Comparison of ENCODE assay signal across 13 cellular contexts in genomic region chr1:12511516-12512468, GRCh38.
DNase-seq lines count a peak whose midpoint lies in the region; ATAC-seq, FAIRE-seq and TF ChIP-seq lines count a peak whose summit lies in the region.
"Had no signal": no experiment of that assay in that cellular context is flagged by ENCODE, and none has a peak within 500 bp of the region (broad histone marks: within the 10 kb centered on the region; RNA-seq: fewer than 3 reads in every experiment).

No MANE protein-coding gene starts in this region.

- H3K79me1 ChIP-seq in mesenchymal stem cell (replicated peaks; ENCODE audit: low read length, poor library complexity, severe bottlenecking) = no peaks in the 10 kb centered on the region

- in situ Hi-C loops in K562 (cut with MboI) = no loop called here

- no peak overlapping the region for H2AK5ac ChIP-seq in mesenchymal stem cell (ENCODE audit: low read length, severe bottlenecking)

- H3K4me1 ChIP-seq in K562 (replicated peaks in 1 of 2; ENCODE audit: control insufficient read depth in 2 of 2, insufficient read depth in 2 of 2, low read length in 2 of 2) = peaks cover 24 to 30% of the 10 kb centered on the region in 2 experiments
- peaks cover 5% of the 10 kb centered on the region for H3K4me1 ChIP-seq in mesenchymal stem cell (ENCODE audit: control insufficient read depth, insufficient read depth, low read depth, low read length)
- peaks cover 0 to 33% (median 12%) of the 10 kb centered on the region in 4 donors for H3K4me1 ChIP-seq in tibial artery
- H3K4me1 ChIP-seq in ovary (ENCODE audit: insufficient read depth) = peaks cover 4% of the 10 kb centered on the region
- H3K4me1 ChIP-seq: SJCRH30 had no signal

- H3K18ac ChIP-seq in mesenchymal stem cell (ENCODE audit: low read depth in 1 of 2, low read length in 2 of 2) = no peak overlapping the region

- H3K4me1 Mint-ChIP-seq in activated T-cell treated with anti-CD3 and anti-CD28 coated beads, Interleukin-2, amount 50 U/mL, for 4 hours (ENCODE audit: low read depth) = peaks cover 44% of the 10 kb centered on the region

- H2BK15ac ChIP-seq in mesenchymal stem cell (ENCODE audit: low read depth, poor library complexity, severe bottlenecking) = no peak overlapping the region

- no peak overlapping the region for H2BK120ac ChIP-seq in mesenchymal stem cell (ENCODE audit: low read depth, low read length)

- no peaks in the 10 kb centered on the region for H3K9me3 Mint-ChIP-seq in activated T-cell treated with anti-CD3 and anti-CD28 coated beads, Interleukin-2, amount 50 U/mL, for 4 hours

- H3K36me3 ChIP-seq in K562 (ENCODE audit: control insufficient read depth, insufficient read depth, low read length) (peaks cover 37% of the 10 kb centered on the region), mesenchymal stem cell (ENCODE audit: control insufficient read depth in 1 of 2, insufficient read depth in 2 of 2, low read depth in 1 of 2, low read length in 2 of 2) (peaks cover 20 to 21% of the 10 kb centered on the region in 2 experiments), tibial artery (peaks cover 2 to 47% (median 21%) of the 10 kb centered on the region in 3 donors), ovary (no peaks in the 10 kb centered on the region)
- H3K36me3 ChIP-seq: SJCRH30 had no signal

- POLR2A ChIA-PET in K562 (lab: Yijun Ruan, JAX) = interaction anchor here (0.6 to 3.9 kb wide), 7 partner anchors 10 to 108 kb away, joined by 3 to 26 read pairs (median 5); no protein-coding TSS in a partner anchor

- H3K4me2 ChIP-seq in K562 (ENCODE audit: insufficient read depth, low read length) = no peak overlapping the region
- no peak overlapping the region for H3K4me2 ChIP-seq in mesenchymal stem cell (ENCODE audit: low read length, poor library complexity, severe bottlenecking)

- DNase-seq in activated T-cell treated with anti-CD3 and anti-CD28 coated beads, Interleukin-2, amount 50 U/mL, for 4 hours = no peak
- DNase-seq in activated T-cell treated with anti-CD3 and anti-CD28 coated beads for 4 hours (no peak), K562 (ENCODE audit: extremely low read depth in 1 of 4, low spot score in 3 of 4) (peak in 1 of 4 experiments; percentile 51), mesenchymal stem cell (peak; percentile 58), tibial artery (peak; percentile 44 to 81), ovary (no peak), DMS 273 (lab: John Stamatoyannopoulos, UW; ENCODE audit: unreplicated experiment) (no peak)
- DNase-seq: activated effector memory CD4-positive, alpha-beta T cell treated with Interleukin-2 at 50 U/mL for 16 hours; naive B cell; NCI-H2029 treated with DMSO at 0.1 percent for 48 hours; SJCRH30 had no signal

- H4K91ac ChIP-seq in mesenchymal stem cell (ENCODE audit: low read length) = no peak overlapping the region

- TF ChIP-seq POLR2A in K562 (conservative IDR thresholded peaks at IDR 0.05) = no peak
- no peak for TF ChIP-seq POLR2A in ovary (IDR thresholded peaks at IDR 0.05)

- no peak overlapping the region for H3K4ac ChIP-seq in mesenchymal stem cell (ENCODE audit: low read depth in 1 of 2, low read length in 2 of 2)

- no peaks in the 10 kb centered on the region for H3K27me3 ChIP-seq in K562 (ENCODE audit: control insufficient read depth in 2 of 2, insufficient read depth in 2 of 2, low read length in 2 of 2)
- H3K27me3 ChIP-seq in mesenchymal stem cell (ENCODE audit: control insufficient read depth in 1 of 2, insufficient read depth in 1 of 2, low read length in 2 of 2) = no peaks in the 10 kb centered on the region
- H3K27me3 ChIP-seq in tibial artery = no peaks in the 10 kb centered on the region
- no peaks in the 10 kb centered on the region for H3K27me3 ChIP-seq in ovary
- H3K27me3 ChIP-seq: SJCRH30 had no signal

- no peak for FAIRE-seq in K562 (lab: Jason Lieb, UNC)

- H3K4me3 ChIP-seq in K562 (no peak overlapping the region), mesenchymal stem cell (ENCODE audit: insufficient read depth in 1 of 2, low read depth in 1 of 2, low read length in 2 of 2) (no peak overlapping the region), tibial artery (no peak overlapping the region), ovary (no peak overlapping the region)
- H3K4me3 ChIP-seq: SJCRH30 had no signal

- H3K27me3 Mint-ChIP-seq in activated T-cell treated with anti-CD3 and anti-CD28 coated beads, Interleukin-2, amount 50 U/mL, for 4 hours (ENCODE audit: low read depth) = no peaks in the 10 kb centered on the region
- H3K27me3 Mint-ChIP-seq: naive B cell had no signal

- peak overlapping the region; percentile 37 for H3K4me3 Mint-ChIP-seq in activated T-cell treated with anti-CD3 and anti-CD28 coated beads, Interleukin-2, amount 50 U/mL, for 4 hours

- no peaks in the 10 kb centered on the region for H4K20me1 ChIP-seq in K562 (replicated peaks; ENCODE audit: control insufficient read depth, insufficient read depth, low read length)

- H3K36me3 Mint-ChIP-seq in activated T-cell treated with anti-CD3 and anti-CD28 coated beads, Interleukin-2, amount 50 U/mL, for 4 hours (ENCODE audit: insufficient read depth) = peaks cover 28% of the 10 kb centered on the region

- intact Hi-C loops in K562 (cut with micrococcal nuclease) = loop anchor here (5.0 kb wide), 1 partner anchor 104 kb away; no protein-coding TSS in a partner anchor
- intact Hi-C loops in tibial artery (cut with DNase I; ENCODE audit: low total_unique reads) = no loop called here
- intact Hi-C loops in ovary (cut with DNase I) = no loop called here

- peak overlapping the region; percentile 28 to 69; a peak in 3 of 4 replicates for H3K9ac ChIP-seq in K562 (ENCODE audit: insufficient read depth in 1 of 2, low read depth in 2 of 2, low read length in 2 of 2)
- peak overlapping the region; percentile 30 for H3K9ac ChIP-seq in mesenchymal stem cell (ENCODE audit: low read length)

- ATAC-seq in activated T-cell treated with anti-CD3 and anti-CD28 coated beads, Interleukin-2, amount 50 U/mL, for 4 hours = no peak
- ATAC-seq in K562 (peak; percentile 17), GM21390 (IDR thresholded peaks at IDR 0.05; ENCODE audit: unreplicated experiment) (no peak)

- no TSS peak for BruUV-seq in K562 (replicated peaks; lab: Mats Ljungman, UMichigan)

- 77% methylated on average over 13 of the region's 13 CpGs for WGBS in K562 (ENCODE audit: insufficient coverage, low coverage, missing lambda C conversion rate)
- 86% methylated on average over 10 of the region's 13 CpGs for WGBS in mesenchymal stem cell
- 83 to 87% (median 87%) methylated on average over 13 of the region's 13 CpGs for WGBS in ovary, 3 donors

- no peak overlapping the region for H2BK12ac ChIP-seq in mesenchymal stem cell (ENCODE audit: low read length in 2 of 2)

- no peak overlapping the region for H3K23ac ChIP-seq in mesenchymal stem cell (ENCODE audit: low read length in 2 of 2)

- TF ChIP-seq RAD21 in K562 (CRISPR knock-in tag; conservative IDR thresholded peaks at IDR 0.05 in 1 of 2, IDR thresholded peaks at IDR 0.05 in 1 of 2) = no peak

- H4K8ac ChIP-seq in mesenchymal stem cell (ENCODE audit: low read length) = no peak overlapping the region

- H3K9me3 ChIP-seq in K562 (replicated peaks; ENCODE audit: control insufficient read depth, insufficient read depth, low read depth, low read length) (no peaks in the 10 kb centered on the region), mesenchymal stem cell (ENCODE audit: control insufficient read depth, low read length) (no peaks in the 10 kb centered on the region), tibial artery (no peaks in the 10 kb centered on the region), ovary (no peaks in the 10 kb centered on the region)
- H3K9me3 ChIP-seq: SJCRH30 had no signal

- H2AFZ ChIP-seq in K562 (ENCODE audit: low read depth, low read length) (no peak overlapping the region), mesenchymal stem cell (ENCODE audit: low read depth, low read length) (no peak overlapping the region)

- H3K79me2 ChIP-seq in K562 (ENCODE audit: control insufficient read depth, insufficient read depth, low read length) = no peaks in the 10 kb centered on the region

- TF ChIP-seq EP300 in K562 (IDR thresholded peaks at IDR 0.05; ENCODE audit: low read length) (no peak), ovary (IDR thresholded peaks at IDR 0.05) (no peak)

- no peaks in the 10 kb centered on the region for H3K9me1 ChIP-seq in K562 (ENCODE audit: control insufficient read depth, insufficient read depth, low read length)

- H2BK5ac ChIP-seq in mesenchymal stem cell (ENCODE audit: low read depth, low read length, poor library complexity, severe bottlenecking) = no peak overlapping the region

- TF ChIP-seq CTCF in K562 (IDR thresholded peaks at IDR 0.05 in 2 of 3, conservative IDR thresholded peaks at IDR 0.05 in 1 of 3; ENCODE audit: insufficient read depth in 2 of 3, low read depth in 1 of 3, low read length in 3 of 3) (no peak), tibial artery (IDR thresholded peaks at IDR 0.05) (no peak), ovary (IDR thresholded peaks at IDR 0.05) (no peak)

- peak overlapping the region; percentile 60 for H3K27ac ChIP-seq in K562 (ENCODE audit: extremely low read depth, low read depth, low read length)
- H3K27ac ChIP-seq in mesenchymal stem cell (ENCODE audit: low read length, poor library complexity, severe bottlenecking) = no peak overlapping the region
- peak overlapping the region; percentile 66 to 75 for H3K27ac ChIP-seq in tibial artery
- no peak overlapping the region for H3K27ac ChIP-seq in ovary
- H3K27ac ChIP-seq: HL-60, SJCRH30 had no signal

- CTCF ChIA-PET in K562 (lab: Yijun Ruan, JAX; ENCODE audit: low intra/inter-chr PET ratio) = no interaction called here

- H3K14ac ChIP-seq in mesenchymal stem cell (ENCODE audit: low read length in 2 of 2) = peak overlapping the region in 1 of 2 experiments; percentile 7

TF ChIP-seq in K562, 482 proteins besides CTCF, POLR2A, EP300 and RAD21 (continues in another document):
- TF ChIP-seq ZNF507 (tag; conservative IDR thresholded peaks at IDR 0.05) = no peak
- no peak for TF ChIP-seq ZHX1 (conservative IDR thresholded peaks at IDR 0.05; ENCODE audit: low read length)

Comparison
In these comparisons a context has a peak if more than half of its experiments do, and no peak if none do; other contexts are left out.
1. DNase-seq: peak in mesenchymal stem cell (single experiment) and tibial artery (2 of 2); none in activated T-cell treated with anti-CD3 and anti-CD28 coated beads, Interleukin-2, amount 50 U/mL, for 4 hours (single experiment), activated T-cell treated with anti-CD3 and anti-CD28 coated beads for 4 hours (single experiment), ovary (0 of 5) and DMS 273 (single experiment).
2. H3K27ac ChIP-seq: peak in K562 (single experiment) and tibial artery (2 of 2); none in mesenchymal stem cell (single experiment) and ovary (0 of 2).